In the genomic region with DNA sequence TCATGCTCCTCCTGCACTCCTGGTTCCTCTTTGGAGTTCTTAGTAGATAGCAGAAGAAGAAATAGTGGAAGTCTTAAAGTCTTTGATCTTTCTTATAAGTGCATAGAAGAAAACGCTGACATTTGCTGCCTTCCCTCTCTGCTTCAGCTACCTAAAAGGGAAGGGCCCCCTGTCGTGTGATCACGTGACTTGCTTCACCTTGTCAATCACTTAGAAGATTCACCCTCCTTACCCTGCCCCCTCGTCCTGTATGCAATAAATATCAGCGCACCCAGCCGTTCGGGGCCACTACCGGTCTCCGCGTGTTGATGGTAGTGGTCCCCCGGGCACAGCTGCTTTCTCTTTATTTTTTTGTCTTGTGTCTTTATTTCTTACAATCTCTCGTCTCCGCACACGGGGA, we compare ENCODE assay signal across 8 cellular contexts. TPM values are rescaled to one million over a fixed set of nuclear protein-coding genes. Genes with fewer than 3 reads are reported as not detected.
DNase-seq lines count a peak whose midpoint lies in the region; ATAC-seq, FAIRE-seq and TF ChIP-seq lines count a peak whose summit lies in the region.
"Not testable (repeated sequence)": the region's sequence is repeated elsewhere in the genome, so short reads cannot be mapped to it uniquely, and the experiment has no call there.

No MANE protein-coding gene starts in this region.

- H3F3A ChIP-seq in neural progenitor cell (ENCODE audit: low read depth) = peaks cover 21% of the 10 kb centered on the region

- H3K18ac ChIP-seq in H9 (ENCODE audit: insufficient read length, low read depth, low read length) = not testable (repeated sequence)

- intact Hi-C loops in K562 (cut with micrococcal nuclease); sigmoid colon (cut with DNase I): not testable (repeated sequence)

- CTCF ChIA-PET in K562 (lab: Yijun Ruan, JAX; ENCODE audit: low intra/inter-chr PET ratio) = not testable (repeated sequence)

- not testable (repeated sequence) for H4K20me1 ChIP-seq in H9 (ENCODE audit: control insufficient read depth, insufficient read depth, insufficient read length); K562 (replicated peaks; ENCODE audit: control insufficient read depth, insufficient read depth, low read length)
- H4K20me1 ChIP-seq in neural progenitor cell (ENCODE audit: low read depth) = peaks cover 24% of the 10 kb centered on the region

- DNase-seq in ELF-1 (ENCODE audit: low read depth, low spot score) (peak; percentile 22), neural progenitor cell (ENCODE audit: low spot score) (peak; percentile 32), sigmoid colon (peak; percentile 27)
- not testable (repeated sequence) for DNase-seq in H9; K562 (ENCODE audit: extremely low read depth in 1 of 4, low spot score in 3 of 4); nephron progenitor cell

- not testable (repeated sequence) for H2BK12ac ChIP-seq in H9 (ENCODE audit: insufficient read length, low read depth, low read length)

- H3K36me3 Mint-ChIP-seq in H9 (ENCODE audit: insufficient read depth in 1 of 3, low read depth in 3 of 3) (peaks cover 8 to 35% (median 18%) of the 10 kb centered on the region in 3 experiments; a peak in 6 of 7 replicates), nephron progenitor cell (ENCODE audit: low read depth) (peaks cover 43% of the 10 kb centered on the region), neural progenitor cell (peaks cover 13% of the 10 kb centered on the region)

- H2BK5ac ChIP-seq in H9 (ENCODE audit: insufficient read length, low read length) = not testable (repeated sequence)

- in situ Hi-C loops in K562 (cut with MboI) = not testable (repeated sequence)

- H4K5ac ChIP-seq in H9 (ENCODE audit: insufficient read length, low read depth, low read length) = not testable (repeated sequence)

- not testable (repeated sequence) for H3K4ac ChIP-seq in H9 (ENCODE audit: low read depth, low read length)

- not testable (repeated sequence) for FAIRE-seq in K562 (lab: Jason Lieb, UNC)

- H3K27me3 Mint-ChIP-seq in H9 (ENCODE audit: low read depth); nephron progenitor cell (ENCODE audit: low read depth, poor library complexity); neural progenitor cell (ENCODE audit: insufficient read depth, low read depth): not testable (repeated sequence)

- H3K27ac ChIP-seq in H9 (ENCODE audit: insufficient read length, low read depth, low read length); K562 (ENCODE audit: extremely low read depth, low read depth, low read length); neural progenitor cell; sigmoid colon: not testable (repeated sequence)
- peak overlapping the region; percentile 63 for H3K27ac ChIP-seq in VCaP

- not testable (repeated sequence) for H3K23me2 ChIP-seq in H9 (ENCODE audit: insufficient read length, low read depth, low read length, poor library complexity, severe bottlenecking)

- H4K91ac ChIP-seq in H9 (ENCODE audit: insufficient read length, low read depth, low read length) = not testable (repeated sequence)

- not testable (repeated sequence) for H3K9me3 ChIP-seq in H9 (ENCODE audit: control insufficient read depth, low read depth, low read length); K562 (replicated peaks; ENCODE audit: control insufficient read depth, insufficient read depth, low read depth, low read length); iPS-15b (ENCODE audit: control insufficient read depth, insufficient read depth, low read length); neural progenitor cell (ENCODE audit: low read depth); sigmoid colon

- not testable (repeated sequence) for BruUV-seq in K562 (replicated peaks; lab: Mats Ljungman, UMichigan)

- H3K27me3 ChIP-seq in H9 (ENCODE audit: insufficient read depth, low read length); K562 (ENCODE audit: control insufficient read depth in 2 of 2, insufficient read depth in 2 of 2, low read length in 2 of 2); iPS-15b (ENCODE audit: control insufficient read depth, insufficient read depth, low read length); neural progenitor cell; sigmoid colon: not testable (repeated sequence)

- H3K4me1 ChIP-seq in H9 (ENCODE audit: insufficient read depth, low read length); K562 (replicated peaks in 1 of 2; ENCODE audit: control insufficient read depth in 2 of 2, insufficient read depth in 2 of 2, low read length in 2 of 2); iPS-15b (ENCODE audit: control insufficient read depth, insufficient read depth, low read length); neural progenitor cell; sigmoid colon: not testable (repeated sequence)

- H3K14ac ChIP-seq in H9 (ENCODE audit: insufficient read depth, low read length) = not testable (repeated sequence)

- not testable (repeated sequence) for H3K79me2 ChIP-seq in H9 (ENCODE audit: insufficient read depth, low read length); neural progenitor cell (ENCODE audit: low read depth)
- peaks cover 13% of the 10 kb centered on the region; the same call in 2 of the 3 replicates for H3K79me2 ChIP-seq in K562 (ENCODE audit: control insufficient read depth, insufficient read depth, low read length)

- H3K56ac ChIP-seq in H9 (ENCODE audit: insufficient read length, low read depth, low read length) = not testable (repeated sequence)

- not testable (repeated sequence) for H4K8ac ChIP-seq in H9 (replicated peaks; ENCODE audit: insufficient read length, low read depth, low read length)

- not testable (repeated sequence) for TF ChIP-seq EP300 in K562 (IDR thresholded peaks at IDR 0.05; ENCODE audit: low read length); sigmoid colon (IDR thresholded peaks at IDR 0.05)

- H3K23ac ChIP-seq in H9 (ENCODE audit: insufficient read length, low read depth, low read length) = not testable (repeated sequence)

- ATAC-seq in K562 = not testable (repeated sequence)

- not testable (repeated sequence) for H3K9me3 Mint-ChIP-seq in H9, nephron progenitor cell, neural progenitor cell

- peaks cover 55% of the 10 kb centered on the region; the same call in 2 of the 3 replicates for H3K36me3 ChIP-seq in K562 (ENCODE audit: control insufficient read depth, insufficient read depth, low read length)
- peaks cover 12% of the 10 kb centered on the region for H3K36me3 ChIP-seq in iPS-15b (ENCODE audit: control insufficient read depth, insufficient read depth, low read length)
- not testable (repeated sequence) for H3K36me3 ChIP-seq in neural progenitor cell
- H3K36me3 ChIP-seq in sigmoid colon = peaks cover 0 to 33% (median 11%) of the 10 kb centered on the region in 4 donors

- TF ChIP-seq POLR2A in K562 (conservative IDR thresholded peaks at IDR 0.05); sigmoid colon (IDR thresholded peaks at IDR 0.05): not testable (repeated sequence)

- not testable (repeated sequence) for H2BK120ac ChIP-seq in H9 (ENCODE audit: low read depth, low read length, poor library complexity, severe bottlenecking)

- no CpG with 5 or more reads among the region's 14 CpGs for WGBS in H9 (ENCODE audit: extremely low coverage, insufficient read length, low lambda C conversion rate)
- 86% methylated on average over 14 of the region's 14 CpGs for WGBS in K562 (ENCODE audit: insufficient coverage, low coverage, missing lambda C conversion rate)
- 88 to 90% methylated on average over 14 of the region's 14 CpGs for WGBS in sigmoid colon, 2 donors

- H3K79me1 ChIP-seq in H9 (ENCODE audit: insufficient read depth, low read depth, low read length, poor library complexity, severe bottlenecking) = not testable (repeated sequence)

- H3K4me3 ChIP-seq in K562, neural progenitor cell, sigmoid colon: not testable (repeated sequence)
- H3K4me3 ChIP-seq in iPS-15b (ENCODE audit: low read depth, low read length) = peak overlapping the region; percentile 52

- H2BK20ac ChIP-seq in H9 (ENCODE audit: low read depth, low read length, poor library complexity, severe bottlenecking) = not testable (repeated sequence)

- TF ChIP-seq CTCF in H9 (conservative IDR thresholded peaks at IDR 0.05); VCaP (conservative IDR thresholded peaks at IDR 0.05); K562 (IDR thresholded peaks at IDR 0.05 in 2 of 3, conservative IDR thresholded peaks at IDR 0.05 in 1 of 3; ENCODE audit: insufficient read depth in 2 of 3, low read depth in 1 of 3, low read length in 3 of 3); nephron progenitor cell (IDR thresholded peaks at IDR 0.05); neural progenitor cell (IDR thresholded peaks at IDR 0.05); sigmoid colon (IDR thresholded peaks at IDR 0.05): not testable (repeated sequence)

- not testable (repeated sequence) for TF ChIP-seq RAD21 in K562 (CRISPR knock-in tag; conservative IDR thresholded peaks at IDR 0.05 in 1 of 2, IDR thresholded peaks at IDR 0.05 in 1 of 2)

- not testable (repeated sequence) for H2BK15ac ChIP-seq in H9 (ENCODE audit: low read depth, low read length)

- peaks cover 11 to 14% of the 10 kb centered on the region in 2 experiments for H3K4me1 Mint-ChIP-seq in H9
- H3K4me1 Mint-ChIP-seq in nephron progenitor cell = peaks cover 13% of the 10 kb centered on the region
- peaks cover 14% of the 10 kb centered on the region for H3K4me1 Mint-ChIP-seq in neural progenitor cell

- not testable (repeated sequence) for H3K4me3 Mint-ChIP-seq in H9, nephron progenitor cell, neural progenitor cell

- POLR2A ChIA-PET in K562 (lab: Yijun Ruan, JAX) = not testable (repeated sequence)

- H2AFZ ChIP-seq in H9 (ENCODE audit: low read length); K562 (ENCODE audit: low read depth, low read length); neural progenitor cell (replicated peaks): not testable (repeated sequence)

- not testable (repeated sequence) for H3T11ph ChIP-seq in H9 (ENCODE audit: low read length)

- H3K9ac ChIP-seq in H9 (ENCODE audit: extremely low read depth, insufficient read length, low read length); K562 (ENCODE audit: insufficient read depth in 1 of 2, low read depth in 2 of 2, low read length in 2 of 2); iPS-15b (ENCODE audit: low read depth, low read length); neural progenitor cell: not testable (repeated sequence)

- not testable (repeated sequence) for H3K4me2 ChIP-seq in H9 (ENCODE audit: insufficient read depth, insufficient read length, low read length); K562 (ENCODE audit: insufficient read depth, low read length)
- peak overlapping the region; percentile 69 for H3K4me2 ChIP-seq in neural progenitor cell

- H3K27ac Mint-ChIP-seq in H9 (peak overlapping the region in 2 of 3 experiments; percentile 42 to 95; a peak in 6 of 7 replicates), nephron progenitor cell (peak overlapping the region; percentile 29), neural progenitor cell (peak overlapping the region; percentile 35)

- H2AK5ac ChIP-seq in H9 (ENCODE audit: insufficient read length, low read length) = not testable (repeated sequence)

- not testable (repeated sequence) for H3K9me1 ChIP-seq in K562 (ENCODE audit: control insufficient read depth, insufficient read depth, low read length)

RNA-seq across cellular contexts. Expression of a gene that starts 41.0 kb away (rescaled TPM):
- total RNA-seq in H9 (2021) (37.9 and 38.0 TPM in 2 replicates), K562 (2014; rRNA removed) (13.1 and 17.3 TPM in 2 replicates), K562 (2014; rRNA removed; fragmentation: Illumina TruSeq; extraction: Trizol) (6.3 and 8.0 TPM in 2 replicates), K562 (2015; rRNA removed; fragmentation: Illumina TruSeq; extraction: Trizol) (12.4 TPM in 2 replicates), K562 (2021) (28.9 and 35.9 TPM in 2 replicates), neural progenitor cell (ENCODE audit: low replicate concordance) (8.5 and 15.5 TPM in 2 replicates), sigmoid colon (10 to 100 TPM in 1 of 4 donors, 1 to 10 TPM in 3; 6.8 to 13.7 (median 8.5) TPM)
- 67.8 and 193 TPM in 2 replicates for total RNA-seq in K562 (2011; cell fraction: chromatin; rRNA removed; ENCODE audit: low replicate concordance)
- 119 and 131 TPM in 2 replicates for total RNA-seq in K562 (2011; cell fraction: nucleolus; rRNA removed)
- total RNA-seq in K562 (2011; cell fraction: nucleoplasm; rRNA removed) = 73.8 and 80.7 TPM in 2 replicates
- polyA plus RNA-seq in K562 (2011; rRNA removed) (11.5 and 16.8 TPM in 2 replicates), K562 (2014; fragmentation: Illumina TruSeq; extraction: Trizol) (15.2 and 18.7 TPM in 2 replicates), K562 (2014; fragmentation: Nextera tagmentation; extraction: Ambion mirVana) (1 to 10 TPM; 1.1 TPM), K562 (2014; rRNA removed) (30.2 and 30.4 TPM in 2 replicates), sigmoid colon (10 to 100 TPM in 1 of 3 donors, 1 to 10 TPM in 2; 3.9 to 22.4 (median 4.8) TPM)
- polyA plus RNA-seq in K562 (2011; cell fraction: cytosol; rRNA removed) = 11.0 and 11.3 TPM in 2 replicates
- polyA plus RNA-seq in K562 (2011; cell fraction: nucleus; rRNA removed) = 90.6 and 110 TPM in 2 replicates
- polyA plus RNA-seq in K562 (2012) = 17.8 and 19.0 TPM in 2 replicates
- polyA minus RNA-seq in K562 (2011; rRNA and poly(A)+ RNA removed) = 3.7 and 6.8 TPM in 2 replicates
- polyA minus RNA-seq in K562 (2011; cell fraction: cytosol; rRNA and poly(A)+ RNA removed) = 5.7 and 7.7 TPM in 2 replicates
- 27.7 and 30.6 TPM in 2 replicates for polyA minus RNA-seq in K562 (2011; cell fraction: nucleus; rRNA and poly(A)+ RNA removed)

RNA-seq across cellular contexts. Expression of a gene that starts 41.2 kb away (rescaled TPM):
- total RNA-seq in H9 (2021) (36.5 and 36.9 TPM in 2 replicates), K562 (2014; rRNA removed) (40.4 and 57.2 TPM in 2 replicates), K562 (2014; rRNA removed; fragmentation: Illumina TruSeq; extraction: Trizol) (3.2 and 4.9 TPM in 2 replicates), K562 (2015; rRNA removed; fragmentation: Illumina TruSeq; extraction: Trizol) (20.1 and 24.6 TPM in 2 replicates), K562 (2021) (77.0 and 78.5 TPM in 2 replicates), neural progenitor cell (ENCODE audit: low replicate concordance) (3.5 and 12.1 TPM in 2 replicates), sigmoid colon (1 to 10 TPM; 5.4 to 9.4 (median 7.5) TPM)
- total RNA-seq in K562 (2011; cell fraction: chromatin; rRNA removed; ENCODE audit: low replicate concordance) = 5.1 and 16.0 TPM in 2 replicates
- 19.2 and 20.4 TPM in 2 replicates for total RNA-seq in K562 (2011; cell fraction: nucleolus; rRNA removed)
- total RNA-seq in K562 (2011; cell fraction: nucleoplasm; rRNA removed) = 6.3 and 8.9 TPM in 2 replicates
- polyA plus RNA-seq in K562 (2011; rRNA removed) (4.4 and 8.8 TPM in 2 replicates), K562 (2014; fragmentation: Illumina TruSeq; extraction: Trizol) (20.0 and 44.9 TPM in 2 replicates), K562 (2014; fragmentation: Nextera tagmentation; extraction: Ambion mirVana) (1 to 10 TPM; 1.3 to 2.9 TPM), K562 (2014; rRNA removed) (33.7 and 35.5 TPM in 2 replicates), sigmoid colon (10 to 100 TPM; 11.4 to 34.9 (median 13.2) TPM)
- polyA plus RNA-seq in K562 (2011; cell fraction: cytosol; rRNA removed) = 7.3 and 22.0 TPM in 2 replicates
- 16.8 and 33.7 TPM in 2 replicates for polyA plus RNA-seq in K562 (2011; cell fraction: nucleus; rRNA removed)
- 38.5 and 46.2 TPM in 2 replicates for polyA plus RNA-seq in K562 (2012)
- 1.5 and 3.8 TPM in 2 replicates for polyA minus RNA-seq in K562 (2011; rRNA and poly(A)+ RNA removed)
- 21.0 and 22.6 TPM in 2 replicates for polyA minus RNA-seq in K562 (2011; cell fraction: cytosol; rRNA and poly(A)+ RNA removed)
- 7.9 and 9.6 TPM in 2 replicates for polyA minus RNA-seq in K562 (2011; cell fraction: nucleus; rRNA and poly(A)+ RNA removed)
